Comparison of ENCODE assay signal across 2 cellular contexts in the genomic region with DNA sequence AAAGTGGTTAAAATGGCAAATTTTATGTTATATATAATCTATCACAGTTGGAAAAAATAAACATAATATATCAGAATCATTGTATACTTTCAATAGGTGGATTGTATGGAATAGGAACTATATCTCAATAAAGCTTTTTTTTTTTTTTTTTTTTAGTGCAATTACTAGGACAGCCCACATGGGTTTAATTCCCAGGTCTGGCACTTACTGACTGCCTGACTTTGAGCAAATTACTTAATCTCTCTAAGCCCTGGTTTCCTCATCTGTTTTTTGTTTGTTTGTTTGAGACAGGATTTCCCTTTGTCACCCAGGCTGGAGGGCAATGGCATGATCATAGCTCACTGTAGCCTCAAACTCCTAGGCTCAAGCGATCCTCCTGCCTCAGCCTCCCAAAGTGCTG.
TF ChIP-seq lines count a peak whose summit lies in the region.

No MANE protein-coding gene starts in this region.

TF ChIP-seq in HEK293T, 16 proteins besides CTCF, POLR2A, EP300 and RAD21:
- TF ChIP-seq ZNF384 (IDR thresholded peaks at IDR 0.05) (peak; percentile 88), CTBP1 (IDR thresholded peaks at IDR 0.05; ENCODE audit: borderline replicate concordance) (no peak)
TF ChIP-seq in HEK293T: peak in this region for 1.

TF ChIP-seq in K562, 482 proteins besides CTCF, POLR2A, EP300 and RAD21:
- TF ChIP-seq ZNF507 (tag; conservative IDR thresholded peaks at IDR 0.05): no peak
- no peak for TF ChIP-seq CREB1 (IDR thresholded peaks at IDR 0.05)
- TF ChIP-seq CREB1 (CRISPR knock-in tag; IDR thresholded peaks at IDR 0.05): no peak
- TF ChIP-seq, protein P1, sequence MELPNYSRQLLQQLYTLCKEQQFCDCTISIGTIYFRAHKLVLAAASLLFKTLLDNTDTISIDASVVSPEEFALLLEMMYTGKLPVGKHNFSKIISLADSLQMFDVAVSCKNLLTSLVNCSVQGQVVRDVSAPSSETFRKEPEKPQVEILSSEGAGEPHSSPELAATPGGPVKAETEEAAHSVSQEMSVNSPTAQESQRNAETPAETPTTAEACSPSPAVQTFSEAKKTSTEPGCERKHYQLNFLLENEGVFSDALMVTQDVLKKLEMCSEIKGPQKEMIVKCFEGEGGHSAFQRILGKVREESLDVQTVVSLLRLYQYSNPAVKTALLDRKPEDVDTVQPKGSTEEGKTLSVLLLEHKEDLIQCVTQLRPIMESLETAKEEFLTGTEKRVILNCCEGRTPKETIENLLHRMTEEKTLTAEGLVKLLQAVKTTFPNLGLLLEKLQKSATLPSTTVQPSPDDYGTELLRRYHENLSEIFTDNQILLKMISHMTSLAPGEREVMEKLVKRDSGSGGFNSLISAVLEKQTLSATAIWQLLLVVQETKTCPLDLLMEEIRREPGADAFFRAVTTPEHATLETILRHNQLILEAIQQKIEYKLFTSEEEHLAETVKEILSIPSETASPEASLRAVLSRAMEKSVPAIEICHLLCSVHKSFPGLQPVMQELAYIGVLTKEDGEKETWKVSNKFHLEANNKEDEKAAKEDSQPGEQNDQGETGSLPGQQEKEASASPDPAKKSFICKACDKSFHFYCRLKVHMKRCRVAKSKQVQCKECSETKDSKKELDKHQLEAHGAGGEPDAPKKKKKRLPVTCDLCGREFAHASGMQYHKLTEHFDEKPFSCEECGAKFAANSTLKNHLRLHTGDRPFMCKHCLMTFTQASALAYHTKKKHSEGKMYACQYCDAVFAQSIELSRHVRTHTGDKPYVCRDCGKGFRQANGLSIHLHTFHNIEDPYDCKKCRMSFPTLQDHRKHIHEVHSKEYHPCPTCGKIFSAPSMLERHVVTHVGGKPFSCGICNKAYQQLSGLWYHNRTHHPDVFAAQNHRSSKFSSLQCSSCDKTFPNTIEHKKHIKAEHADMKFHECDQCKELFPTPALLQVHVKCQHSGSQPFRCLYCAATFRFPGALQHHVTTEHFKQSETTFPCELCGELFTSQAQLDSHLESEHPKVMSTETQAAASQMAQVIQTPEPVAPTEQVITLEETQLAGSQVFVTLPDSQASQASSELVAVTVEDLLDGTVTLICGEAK (IDR thresholded peaks at IDR 0.05): peak; percentile 39; the same call in 1 of the 2 replicates
- TF ChIP-seq, protein P1 (CRISPR knock-in tag; IDR thresholded peaks at IDR 0.05): no peak; the same call in 1 of the 2 replicates
- TF ChIP-seq ZNF384 (IDR thresholded peaks at IDR 0.05; ENCODE audit: low read depth, low read length): peak; percentile 51; the same call in 1 of the 2 replicates
